ENCODE assay signal across 11 cellular contexts in genomic region chrX:103171353-103171752, GRCh38. TPM values are rescaled to one million over a fixed set of nuclear protein-coding genes. Genes with fewer than 3 reads are reported as not detected.
"Had no signal": no experiment of that assay in that cellular context is flagged by ENCODE, and none has a peak within 500 bp of the region (broad histone marks: within the 10 kb centered on the region; RNA-seq: fewer than 3 reads in every experiment).

No MANE protein-coding gene starts in this region.

- H3K9me3 ChIP-seq: HAP-1 had no signal

- DNase-seq: GM23248, HFFc6, Karpas-422, KBM-7 had no signal

- H2AFZ ChIP-seq: GM23248 had no signal

- ATAC-seq: HCT116, HepG2 had no signal

- H3K9me3 Mint-ChIP-seq: HFFc6, IgD-negative memory B cell had no signal

- H3K36me3 ChIP-seq: HAP-1 had no signal

- H3K4me1 ChIP-seq: HAP-1 had no signal

- H3K4me3 ChIP-seq: GM23248, HAP-1 had no signal

- H3K27ac ChIP-seq: GM23248, HL-60, KMS-11 had no signal

- H3K4me3 Mint-ChIP-seq: HFFc6, IgD-negative memory B cell had no signal

- H3K27ac Mint-ChIP-seq: HFFc6, IgD-negative memory B cell had no signal

- H3K4me2 ChIP-seq: KMS-11 had no signal

- H3K36me3 Mint-ChIP-seq: IgD-negative memory B cell had no signal

RNA-seq across cellular contexts. Expression of gene BEX4, which starts 43.6 kb away (rescaled TPM):
- total RNA-seq: HepG2, HT1080 had no signal
- polyA plus RNA-seq: HepG2 had no signal
